Comparison of ENCODE assay signal across 8 cellular contexts in genomic region chr19:3821857-3822364, GRCh38. TPM values are rescaled to one million over a fixed set of nuclear protein-coding genes. Genes with fewer than 3 reads are reported as not detected.
DNase-seq lines count a peak whose midpoint lies in the region; ATAC-seq and TF ChIP-seq lines count a peak whose summit lies in the region.

No MANE protein-coding gene starts in this region.

- DNase-seq in GM10266 (ENCODE audit: extremely low spot score) (peak; percentile 92), NCI-H1694 (lab: John Stamatoyannopoulos, UW) (peak; percentile 37), choroid plexus epithelial cell (ENCODE audit: low read depth) (peak; percentile 26), lung (ENCODE audit: low spot score) (peak; percentile 71)
- peak; percentile 87 for DNase-seq in activated CD4-positive, alpha-beta T cell treated with anti-CD3 and anti-CD28 coated beads, Interleukin-2, amount 10 ng/mL, durations not matched to agents 7 days and 5 days
- DNase-seq in stimulated activated CD8-positive, alpha-beta memory T cell treated with anti-CD3 and anti-CD28 coated beads, Interleukin-2, amount 100 ng/mL, for 48 hours (ENCODE audit: low read depth in 2 of 2), result peak; percentile 74 to 87

- no peak overlapping the region for H3K4me3 Mint-ChIP-seq in activated CD4-positive, alpha-beta T cell treated with anti-CD3 and anti-CD28 coated beads, Interleukin-2, amount 10 ng/mL, durations not matched to agents 7 days and 5 days

- no peak overlapping the region for H3K4me3 ChIP-seq in choroid plexus epithelial cell (ENCODE audit: low read depth, low read length)
- H3K4me3 ChIP-seq in lung, result no peak overlapping the region

- WGBS in lung, 2 donors, result 9% methylated on average over 43 of the region's 43 CpGs

- no peaks in the 10 kb centered on the region for H3K27me3 ChIP-seq in lung (ENCODE audit: control insufficient read depth, insufficient read depth)

- CTCF ChIA-PET in activated CD4-positive, alpha-beta T cell treated with anti-CD3 and anti-CD28 coated beads, Interleukin-2, amount 10 ng/mL, durations not matched to agents 7 days and 5 days (lab: Charles Lee), result interaction anchor here (0.6 to 2.2 kb wide), 26 partner anchors 9 to 898 kb away, joined by 3 to 20 read pairs (median 4); partner anchors contain the start of genes APBA3 and MRPL54

- H3K9me3 ChIP-seq in lung (ENCODE audit: control insufficient read depth in 2 of 2, insufficient read depth in 1 of 2, low read length in 1 of 2), result peaks cover 0 to under 1% of the 10 kb centered on the region in 2 donors

- H3K9me3 Mint-ChIP-seq in activated CD4-positive, alpha-beta T cell treated with anti-CD3 and anti-CD28 coated beads, Interleukin-2, amount 10 ng/mL, durations not matched to agents 7 days and 5 days, result no peaks in the 10 kb centered on the region

- H3K36me3 Mint-ChIP-seq in activated CD4-positive, alpha-beta T cell treated with anti-CD3 and anti-CD28 coated beads, Interleukin-2, amount 10 ng/mL, durations not matched to agents 7 days and 5 days (ENCODE audit: low read depth), result no peaks in the 10 kb centered on the region

- H3K27ac Mint-ChIP-seq in activated CD4-positive, alpha-beta T cell treated with anti-CD3 and anti-CD28 coated beads, Interleukin-2, amount 10 ng/mL, durations not matched to agents 7 days and 5 days, result peak overlapping the region; percentile 71

- peaks cover 17% of the 10 kb centered on the region for H3K4me1 Mint-ChIP-seq in activated CD4-positive, alpha-beta T cell treated with anti-CD3 and anti-CD28 coated beads, Interleukin-2, amount 10 ng/mL, durations not matched to agents 7 days and 5 days

- peaks cover 0 to 6% of the 10 kb centered on the region in 2 donors for H3K4me1 ChIP-seq in lung (ENCODE audit: control insufficient read depth in 2 of 2, insufficient read depth in 2 of 2, low read length in 2 of 2)

- ATAC-seq in lung (ENCODE audit: insufficient read depth, low FRiP score) (no peak), HG03378 (IDR thresholded peaks at IDR 0.05; ENCODE audit: unreplicated experiment) (no peak), HG03280 (IDR thresholded peaks at IDR 0.05; ENCODE audit: unreplicated experiment) (no peak)

- H3K27ac ChIP-seq in lung (ENCODE audit: low read depth in 1 of 2, low read length in 1 of 2), result no peak overlapping the region

- H3K36me3 ChIP-seq in lung (ENCODE audit: control insufficient read depth in 2 of 2, insufficient read depth in 2 of 2, low read length in 2 of 2), result no peaks in the 10 kb centered on the region

- H3K27me3 Mint-ChIP-seq in activated CD4-positive, alpha-beta T cell treated with anti-CD3 and anti-CD28 coated beads, Interleukin-2, amount 10 ng/mL, durations not matched to agents 7 days and 5 days, result no peaks in the 10 kb centered on the region

- POLR2A ChIA-PET in activated CD4-positive, alpha-beta T cell treated with anti-CD3 and anti-CD28 coated beads, Interleukin-2, amount 10 ng/mL, durations not matched to agents 7 days and 5 days (lab: Charles Lee), result interaction anchor here (1.1 kb wide), 1 partner anchor 59 kb away, joined by 4 read pairs; the partner anchor contains the start of gene MRPL54

- TF ChIP-seq CTCF in GM10266 (IDR thresholded peaks at IDR 0.05; ENCODE audit: control insufficient read depth, insufficient read depth, low read depth, missing control alignments), result peak; percentile 96
- TF ChIP-seq CTCF in choroid plexus epithelial cell (conservative IDR thresholded peaks at IDR 0.05; ENCODE audit: low read depth, low read length), result peak; percentile 83
- TF ChIP-seq CTCF in lung (IDR thresholded peaks at IDR 0.05; ENCODE audit: control extremely low read depth, extremely low read depth), result peak; percentile 98

RNA-seq across cellular contexts. Expression of gene MATK, which starts 35.7 kb away (rescaled TPM):
- total RNA-seq in activated CD4-positive, alpha-beta T cell treated with anti-CD3 and anti-CD28 coated beads, Interleukin-2, amount 10 ng/mL, durations not matched to agents 7 days and 5 days, result 10 to 100 TPM; 14.8 to 18.3 TPM
- 1 to 10 TPM; 3.8 to 6.0 TPM for total RNA-seq in lung
- polyA plus RNA-seq in lung, result 10 to 100 TPM in 1 of 2 donors, 1 to 10 TPM in 1; 6.7 to 20.0 TPM

RNA-seq across cellular contexts. Expression of gene ZFR2, which starts 46.9 kb away (rescaled TPM):
- total RNA-seq in activated CD4-positive, alpha-beta T cell treated with anti-CD3 and anti-CD28 coated beads, Interleukin-2, amount 10 ng/mL, durations not matched to agents 7 days and 5 days, result under 1 TPM in 1 of 2 experiments, not detected in 1; 0.37 TPM
- total RNA-seq in lung, result under 1 TPM; 0.21 to 0.34 TPM
- polyA plus RNA-seq in lung, result under 1 TPM; 0.05 to 0.16 TPM

RNA-seq across cellular contexts. Expression of gene RAX2, which starts 49.9 kb away (rescaled TPM):
- not detected for total RNA-seq in activated CD4-positive, alpha-beta T cell treated with anti-CD3 and anti-CD28 coated beads, Interleukin-2, amount 10 ng/mL, durations not matched to agents 7 days and 5 days
- not detected for total RNA-seq in lung
- under 1 TPM in 1 of 2 donors, not detected in 1; 0.01 TPM for polyA plus RNA-seq in lung

RNA-seq across cellular contexts. Expression of gene ATCAY, which starts 58.6 kb away (rescaled TPM):
- not detected for total RNA-seq in activated CD4-positive, alpha-beta T cell treated with anti-CD3 and anti-CD28 coated beads, Interleukin-2, amount 10 ng/mL, durations not matched to agents 7 days and 5 days
- under 1 TPM in 1 of 2 donors, not detected in 1; 0.09 TPM for total RNA-seq in lung
- polyA plus RNA-seq in lung, result under 1 TPM in 1 of 2 donors, not detected in 1; under 0.01 TPM

RNA-seq across cellular contexts. Expression of gene MRPL54, which starts 59.4 kb away (rescaled TPM):
- total RNA-seq in activated CD4-positive, alpha-beta T cell treated with anti-CD3 and anti-CD28 coated beads, Interleukin-2, amount 10 ng/mL, durations not matched to agents 7 days and 5 days, result 10 to 100 TPM; 78.4 to 81.3 TPM
- total RNA-seq in lung, result 10 to 100 TPM; 28.9 to 64.1 TPM
- polyA plus RNA-seq in lung, result 100 to 1,000 TPM in 1 of 2 donors, 10 to 100 TPM in 1; 63.5 to 137 TPM

Comparison
In these comparisons a context has a peak if more than half of its experiments do, and no peak if none do; other contexts are left out.
1. DNase-seq: peak in every context shown above with its lines; median percentile 92 in GM10266; 87 in activated CD4-positive, alpha-beta T cell treated with anti-CD3 and anti-CD28 coated beads, Interleukin-2, amount 10 ng/mL, durations not matched to agents 7 days and 5 days; 80 in stimulated activated CD8-positive, alpha-beta memory T cell treated with anti-CD3 and anti-CD28 coated beads, Interleukin-2, amount 100 ng/mL, for 48 hours; 71 in lung; 37 in NCI-H1694; 26 in choroid plexus epithelial cell.